In the genomic region with DNA sequence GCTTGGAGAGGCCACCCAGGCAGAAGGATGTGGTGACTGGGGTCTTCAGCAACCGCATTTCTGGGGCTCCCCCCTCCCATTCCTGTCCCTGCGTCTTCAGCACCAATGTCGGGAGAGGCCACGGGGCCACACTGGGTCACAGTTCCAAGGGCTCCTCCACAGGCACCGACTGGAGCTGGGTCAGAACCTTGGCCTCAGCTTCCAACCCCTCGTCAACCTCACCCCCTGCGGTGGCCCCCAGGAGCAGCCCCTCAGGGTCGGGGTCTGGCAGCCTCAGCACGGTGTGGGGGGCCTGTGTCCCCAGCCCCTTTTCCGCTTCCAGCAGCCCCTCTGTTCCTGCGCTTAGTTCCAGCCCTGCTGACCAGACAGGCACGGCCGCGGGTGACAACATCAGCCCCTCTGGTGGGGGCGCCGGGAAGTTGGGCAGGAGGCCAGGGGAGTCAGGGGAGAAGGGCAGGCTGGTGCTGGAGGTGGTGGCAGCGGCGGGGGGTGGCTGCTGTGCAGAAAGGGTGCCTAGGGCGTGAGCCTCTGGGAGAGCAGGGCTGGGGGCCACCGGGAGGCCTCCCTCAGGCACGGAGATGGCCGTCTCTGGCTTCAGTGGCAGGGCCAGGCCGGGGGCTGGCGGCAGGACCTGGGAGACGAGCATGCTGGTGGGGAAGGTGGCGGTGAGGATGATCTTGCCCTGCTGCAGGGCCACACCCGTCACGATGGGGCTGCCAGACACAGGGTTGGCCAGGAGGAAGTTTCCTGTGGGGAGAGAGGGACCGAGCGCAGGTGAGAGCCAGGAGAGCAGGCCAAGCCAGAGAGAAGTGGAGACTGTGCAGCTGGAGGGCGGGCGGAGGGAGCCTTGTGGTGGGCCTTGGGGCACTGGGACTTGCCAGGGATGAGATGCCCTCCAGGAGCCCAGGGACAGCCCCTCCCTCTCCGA, we compare ENCODE assay signal across 3 cellular contexts.
TF ChIP-seq lines count a peak whose summit lies in the region.

No MANE protein-coding gene starts in this region.

TF ChIP-seq in GM23338, 12 proteins besides CTCF, POLR2A, EP300 and RAD21:
- TF ChIP-seq POLR2AphosphoS5 (IDR thresholded peaks at IDR 0.05; ENCODE audit: low read depth), result peak; percentile 4; the same call in 1 of the 2 replicates
- TF ChIP-seq, protein P1, sequence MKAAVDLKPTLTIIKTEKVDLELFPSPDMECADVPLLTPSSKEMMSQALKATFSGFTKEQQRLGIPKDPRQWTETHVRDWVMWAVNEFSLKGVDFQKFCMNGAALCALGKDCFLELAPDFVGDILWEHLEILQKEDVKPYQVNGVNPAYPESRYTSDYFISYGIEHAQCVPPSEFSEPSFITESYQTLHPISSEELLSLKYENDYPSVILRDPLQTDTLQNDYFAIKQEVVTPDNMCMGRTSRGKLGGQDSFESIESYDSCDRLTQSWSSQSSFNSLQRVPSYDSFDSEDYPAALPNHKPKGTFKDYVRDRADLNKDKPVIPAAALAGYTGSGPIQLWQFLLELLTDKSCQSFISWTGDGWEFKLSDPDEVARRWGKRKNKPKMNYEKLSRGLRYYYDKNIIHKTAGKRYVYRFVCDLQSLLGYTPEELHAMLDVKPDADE (IDR thresholded peaks at IDR 0.05), result no peak
- TF ChIP-seq ZNF331 (CRISPR knock-in tag; IDR thresholded peaks at IDR 0.05; ENCODE audit: low read depth), result no peak
TF ChIP-seq in GM23338: peak in this region for 1.

TF ChIP-seq in WTC11, 78 proteins besides CTCF, POLR2A, EP300 and RAD21:
- TF ChIP-seq RELA (CRISPR knock-in tag; IDR thresholded peaks at IDR 0.05; ENCODE audit: borderline replicate concordance) (peak; percentile 40; the same call in 1 of the 2 replicates), ZNF416 (CRISPR knock-in tag; IDR thresholded peaks at IDR 0.05) (no peak), GRHL2 (CRISPR knock-in tag; IDR thresholded peaks at IDR 0.05; ENCODE audit: insufficient replicate concordance, severe bottlenecking) (no peak), JUN (CRISPR knock-in tag; IDR thresholded peaks at IDR 0.05) (no peak)

TF ChIP-seq in HepG2, 621 proteins besides CTCF, POLR2A, EP300 and RAD21:
- TF ChIP-seq, protein P2, sequence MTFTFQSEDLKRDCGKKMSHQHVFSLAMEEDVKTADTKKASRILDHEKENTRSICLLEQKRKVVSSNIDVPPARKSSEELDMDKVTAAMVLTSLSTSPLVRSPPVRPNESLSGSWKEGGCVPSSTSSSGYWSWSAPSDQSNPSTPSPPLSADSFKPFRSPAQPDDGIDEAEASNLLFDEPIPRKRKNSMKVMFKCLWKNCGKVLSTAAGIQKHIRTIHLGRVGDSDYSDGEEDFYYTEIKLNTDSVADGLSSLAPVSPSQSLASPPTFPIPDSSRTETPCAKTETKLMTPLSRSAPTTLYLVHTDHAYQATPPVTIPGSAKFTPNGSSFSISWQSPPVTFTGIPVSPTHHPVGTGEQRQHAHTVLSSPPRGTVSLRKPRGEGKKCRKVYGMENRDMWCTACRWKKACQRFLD (CRISPR knock-in tag; IDR thresholded peaks at IDR 0.05; ENCODE audit: borderline replicate concordance), result no peak
- TF ChIP-seq FOXO1 (CRISPR knock-in tag; IDR thresholded peaks at IDR 0.05) (no peak), AGO2 (optimal IDR thresholded peaks at IDR 0.05; ENCODE audit: low read depth, low read length) (peak; percentile 88), CHCHD3 (CRISPR knock-in tag; IDR thresholded peaks at IDR 0.05) (no peak), GMEB2 (CRISPR knock-in tag; IDR thresholded peaks at IDR 0.05; ENCODE audit: low read depth) (no peak), RBFOX2 (IDR thresholded peaks at IDR 0.05; ENCODE audit: low read depth, low read length) (peak; percentile 47), SRSF4 (IDR thresholded peaks at IDR 0.05; ENCODE audit: low read depth, low read length, poor library complexity, severe bottlenecking) (peak; percentile 48), ZNF616 (CRISPR knock-in tag; IDR thresholded peaks at IDR 0.05; ENCODE audit: low read depth) (0 out of 2 replicates have a peak, but pooled peaks have one; percentile 41), ZNF225 (CRISPR knock-in tag; IDR thresholded peaks at IDR 0.05) (peak; percentile 22; the same call in 1 of the 2 replicates), AGO1 (IDR thresholded peaks at IDR 0.05; ENCODE audit: low read depth, low read length, poor library complexity, severe bottlenecking) (peak; percentile 88)
